In the genomic region with DNA sequence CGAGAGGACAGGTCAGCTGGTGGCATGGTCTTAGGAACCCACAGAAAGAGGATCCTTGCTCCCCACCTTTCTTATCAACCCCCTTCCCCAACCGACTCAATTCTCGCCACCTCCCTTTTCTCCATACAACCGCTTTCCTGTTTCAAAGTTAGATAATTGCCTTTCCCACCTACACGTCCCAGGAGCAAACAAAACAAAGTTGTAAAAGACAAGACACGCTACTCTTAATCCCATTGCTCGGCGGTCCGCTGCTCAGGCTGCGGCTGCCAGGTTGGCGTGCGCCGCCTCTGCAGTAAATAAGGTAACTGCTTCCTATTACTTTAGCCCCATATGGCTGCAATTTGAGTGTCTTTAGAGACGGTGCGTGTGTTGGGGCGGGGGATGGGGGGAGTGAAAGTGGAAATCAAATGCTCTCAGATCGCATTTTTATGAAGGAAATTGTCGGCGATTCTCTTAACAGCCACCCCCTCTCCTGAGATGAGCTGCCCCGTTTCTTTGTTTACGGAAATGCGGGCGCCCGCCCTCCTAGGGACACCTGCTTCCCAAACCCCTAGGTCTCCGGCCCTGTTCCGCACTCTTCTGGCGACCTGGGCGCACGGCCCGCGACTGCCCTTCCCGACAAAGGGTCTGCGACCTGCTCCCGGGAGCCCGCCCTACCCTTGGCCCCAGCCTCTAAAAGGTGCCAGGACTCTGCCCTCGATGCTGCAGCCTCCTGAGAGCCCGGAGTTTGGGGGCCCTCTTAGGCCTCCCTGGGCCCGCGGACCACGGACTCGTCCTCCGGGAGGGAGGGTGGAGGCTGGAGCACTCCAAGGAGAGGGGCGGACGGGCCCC, we compare ENCODE assay signal across 1 cellular context.
TF ChIP-seq lines count a peak whose summit lies in the region.

No MANE protein-coding gene starts in this region.

TF ChIP-seq in HepG2, 621 proteins besides CTCF, POLR2A, EP300 and RAD21 (continued from another document and continues in another):
- no peak for TF ChIP-seq ZBTB25 (CRISPR knock-in tag; IDR thresholded peaks at IDR 0.05)
- TF ChIP-seq PTBP1 (IDR thresholded peaks at IDR 0.05; ENCODE audit: low read depth, low read length, poor library complexity, severe bottlenecking) = no peak
- TF ChIP-seq ZNF431 (CRISPR knock-in tag; IDR thresholded peaks at IDR 0.05; ENCODE audit: borderline replicate concordance, low read depth) = no peak
- TF ChIP-seq NFE2 (CRISPR knock-in tag; IDR thresholded peaks at IDR 0.05) = no peak
- no peak for TF ChIP-seq ELF3 (CRISPR knock-in tag; IDR thresholded peaks at IDR 0.05)
- TF ChIP-seq SYNCRIP (IDR thresholded peaks at IDR 0.05; ENCODE audit: insufficient read depth, low read depth, low read length) = no peak
- TF ChIP-seq MAF1 (CRISPR knock-in tag; IDR thresholded peaks at IDR 0.05; ENCODE audit: borderline replicate concordance) = no peak; the same call in 1 of the 2 replicates
- no peak for TF ChIP-seq SIX1 (CRISPR knock-in tag; IDR thresholded peaks at IDR 0.05; ENCODE audit: borderline replicate concordance)
- no peak for TF ChIP-seq POLR2G (IDR thresholded peaks at IDR 0.05; ENCODE audit: low read depth, low read length)
- TF ChIP-seq CSRNP1 (CRISPR knock-in tag; IDR thresholded peaks at IDR 0.05) = peak; percentile 12; the same call in 1 of the 2 replicates
- TF ChIP-seq ZNF251 (CRISPR knock-in tag; IDR thresholded peaks at IDR 0.05) = no peak
- TF ChIP-seq NFKB2 (CRISPR knock-in tag; IDR thresholded peaks at IDR 0.05; ENCODE audit: borderline replicate concordance) = peak; percentile 86; the same call in 1 of the 2 replicates
- TF ChIP-seq GFI1 (CRISPR knock-in tag; IDR thresholded peaks at IDR 0.05; ENCODE audit: borderline replicate concordance) = no peak
- no peak; the same call in 1 of the 2 replicates for TF ChIP-seq AKAP8 (CRISPR knock-in tag; IDR thresholded peaks at IDR 0.05)
- TF ChIP-seq ZMAT5 (CRISPR knock-in tag; IDR thresholded peaks at IDR 0.05; ENCODE audit: borderline replicate concordance, low read depth) = no peak
- 0 out of 2 replicates have a peak, but pooled peaks have one; percentile 5 for TF ChIP-seq ZNF775 (CRISPR knock-in tag; IDR thresholded peaks at IDR 0.05; ENCODE audit: borderline replicate concordance)
- peak; percentile 74 for TF ChIP-seq ZNF574 (CRISPR knock-in tag; IDR thresholded peaks at IDR 0.05)
- no peak for TF ChIP-seq ZNF138 (CRISPR knock-in tag; IDR thresholded peaks at IDR 0.05; ENCODE audit: low read depth)
- no peak for TF ChIP-seq ZNF75D (CRISPR knock-in tag; IDR thresholded peaks at IDR 0.05; ENCODE audit: borderline replicate concordance)
- peak; percentile 67; the same call in 1 of the 2 replicates for TF ChIP-seq ZNF607 (CRISPR knock-in tag; IDR thresholded peaks at IDR 0.05; ENCODE audit: borderline replicate concordance)
- no peak for TF ChIP-seq CENPX (CRISPR knock-in tag; IDR thresholded peaks at IDR 0.05)
- 0 out of 2 replicates have a peak, but pooled peaks have one; percentile 39 for TF ChIP-seq MEF2D (CRISPR knock-in tag; IDR thresholded peaks at IDR 0.05)
- no peak for TF ChIP-seq SMC3 (IDR thresholded peaks at IDR 0.05; ENCODE audit: low read length)
- TF ChIP-seq, protein P1, sequence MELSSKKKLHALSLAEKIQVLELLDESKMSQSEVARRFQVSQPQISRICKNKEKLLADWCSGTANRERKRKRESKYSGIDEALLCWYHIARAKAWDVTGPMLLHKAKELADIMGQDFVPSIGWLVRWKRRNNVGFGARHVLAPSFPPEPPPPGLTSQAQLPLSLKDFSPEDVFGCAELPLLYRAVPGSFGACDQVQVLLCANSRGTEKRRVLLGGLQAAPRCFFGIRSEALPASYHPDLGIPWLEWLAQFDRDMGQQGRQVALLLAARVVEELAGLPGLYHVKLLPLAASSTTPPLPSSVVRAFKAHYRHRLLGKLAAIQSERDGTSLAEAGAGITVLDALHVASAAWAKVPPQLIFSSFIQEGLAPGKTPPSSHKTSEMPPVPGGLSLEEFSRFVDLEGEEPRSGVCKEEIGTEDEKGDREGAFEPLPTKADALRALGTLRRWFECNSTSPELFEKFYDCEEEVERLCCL (CRISPR knock-in tag; IDR thresholded peaks at IDR 0.05; ENCODE audit: borderline replicate concordance) = no peak
- TF ChIP-seq ZNF570 (CRISPR knock-in tag; IDR thresholded peaks at IDR 0.05; ENCODE audit: borderline replicate concordance) = no peak
- TF ChIP-seq ZNF317 (CRISPR knock-in tag; IDR thresholded peaks at IDR 0.05) = 0 out of 2 replicates have a peak, but pooled peaks have one; percentile 12
- TF ChIP-seq CBFB (CRISPR knock-in tag; IDR thresholded peaks at IDR 0.05) = no peak
- no peak for TF ChIP-seq RFX1 (IDR thresholded peaks at IDR 0.05)
- no peak for TF ChIP-seq BRCA1 (CRISPR knock-in tag; IDR thresholded peaks at IDR 0.05)
- no peak for TF ChIP-seq ZBTB20 (CRISPR knock-in tag; IDR thresholded peaks at IDR 0.05; ENCODE audit: borderline replicate concordance, low read depth)
- TF ChIP-seq PBX3 (CRISPR knock-in tag; IDR thresholded peaks at IDR 0.05; ENCODE audit: borderline replicate concordance) = no peak
- TF ChIP-seq ZNF598 (CRISPR knock-in tag; IDR thresholded peaks at IDR 0.05; ENCODE audit: borderline replicate concordance) = peak; percentile 69; the same call in 1 of the 2 replicates
- no peak for TF ChIP-seq NFE2L1 (CRISPR knock-in tag; IDR thresholded peaks at IDR 0.05; ENCODE audit: borderline replicate concordance)
- no peak for TF ChIP-seq NCOA2 (CRISPR knock-in tag; IDR thresholded peaks at IDR 0.05)
- no peak for TF ChIP-seq TEF (CRISPR knock-in tag; IDR thresholded peaks at IDR 0.05)
- peak; percentile 21; the same call in 1 of the 2 replicates for TF ChIP-seq SUZ12 (IDR thresholded peaks at IDR 0.05; ENCODE audit: low read depth, low read length)
- no peak for TF ChIP-seq LRRFIP1 (CRISPR knock-in tag; conservative IDR thresholded peaks at IDR 0.05)
- TF ChIP-seq CEBPB (IDR thresholded peaks at IDR 0.05; ENCODE audit: borderline replicate concordance, low read depth, low read length) = no peak
- TF ChIP-seq TMF1 (CRISPR knock-in tag; IDR thresholded peaks at IDR 0.05; ENCODE audit: low read depth) = no peak
- TF ChIP-seq RFX3 (CRISPR knock-in tag; IDR thresholded peaks at IDR 0.05) = no peak
- TF ChIP-seq DBP (CRISPR knock-in tag; IDR thresholded peaks at IDR 0.05; ENCODE audit: not compliant biosample characterization) = no peak
- TF ChIP-seq, protein P2, sequence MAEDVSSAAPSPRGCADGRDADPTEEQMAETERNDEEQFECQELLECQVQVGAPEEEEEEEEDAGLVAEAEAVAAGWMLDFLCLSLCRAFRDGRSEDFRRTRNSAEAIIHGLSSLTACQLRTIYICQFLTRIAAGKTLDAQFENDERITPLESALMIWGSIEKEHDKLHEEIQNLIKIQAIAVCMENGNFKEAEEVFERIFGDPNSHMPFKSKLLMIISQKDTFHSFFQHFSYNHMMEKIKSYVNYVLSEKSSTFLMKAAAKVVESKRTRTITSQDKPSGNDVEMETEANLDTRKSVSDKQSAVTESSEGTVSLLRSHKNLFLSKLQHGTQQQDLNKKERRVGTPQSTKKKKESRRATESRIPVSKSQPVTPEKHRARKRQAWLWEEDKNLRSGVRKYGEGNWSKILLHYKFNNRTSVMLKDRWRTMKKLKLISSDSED (CRISPR knock-in tag; IDR thresholded peaks at IDR 0.05) = 0 out of 2 replicates have a peak, but pooled peaks have one; percentile 25
- TF ChIP-seq ZC3H4 (CRISPR knock-in tag; IDR thresholded peaks at IDR 0.05; ENCODE audit: borderline replicate concordance) = no peak
- TF ChIP-seq EZH2 (conservative IDR thresholded peaks at IDR 0.05; ENCODE audit: low read depth, low read length) = peak; percentile 13; the same call in 1 of the 2 replicates
